ENCODE assay signal across 10 cellular contexts in genomic region chr7:131895541-131896173, GRCh38.
DNase-seq lines count a peak whose midpoint lies in the region; ATAC-seq and TF ChIP-seq lines count a peak whose summit lies in the region.
"Had no signal": no experiment of that assay in that cellular context is flagged by ENCODE, and none has a peak within 500 bp of the region (broad histone marks: within the 10 kb centered on the region; RNA-seq: fewer than 3 reads in every experiment).

No MANE protein-coding gene starts in this region.

- DNase-seq in H4 (ENCODE audit: low spot score) (peak; percentile 98), Panc1 (ENCODE audit: low read depth, low spot score) (peak; percentile 7), epithelial cell of esophagus (ENCODE audit: low read depth) (peak; percentile 62), putamen (ENCODE audit: low spot score) (peak; percentile 68), SIG-M5 (lab: John Stamatoyannopoulos, UW) (no peak), posterior cingulate gyrus (no peak), pons (ENCODE audit: low spot score) (no peak), stomach (no peak)
- DNase-seq: naive B cell had no signal

- 82 to 91% (median 88%) methylated on average over 2 of the region's 2 CpGs for WGBS in stomach, 5 donors

- POLR2A ChIA-PET in Panc1 (lab: Charles Lee), result interaction anchor here (0.7 kb wide), 1 partner anchor 295 kb away, joined by 5 read pairs; no protein-coding TSS in a partner anchor

- TF ChIP-seq CTCF in Panc1 (IDR thresholded peaks at IDR 0.05) (no peak), epithelial cell of esophagus (IDR thresholded peaks at IDR 0.05; ENCODE audit: insufficient read depth, low read depth, low read length, missing control alignments) (no peak), stomach (IDR thresholded peaks at IDR 0.05) (no peak)

- H3K27me3 ChIP-seq in Panc1 (ENCODE audit: control insufficient read depth, insufficient read depth, low read length), result no peaks in the 10 kb centered on the region
- H3K27me3 ChIP-seq in stomach, result no peaks in the 10 kb centered on the region

- peak; percentile 58 for ATAC-seq in Panc1

- H3K4me3 ChIP-seq in Panc1 (ENCODE audit: low read depth in 2 of 2, low read length in 2 of 2) (no peak overlapping the region), epithelial cell of esophagus (ENCODE audit: low read length) (no peak overlapping the region), stomach (no peak overlapping the region)

- no peaks in the 10 kb centered on the region for H3K4me1 ChIP-seq in Panc1 (ENCODE audit: control insufficient read depth, insufficient read depth, low read length)
- no peaks in the 10 kb centered on the region for H3K4me1 ChIP-seq in stomach

- H3K36me3 ChIP-seq in Panc1 (ENCODE audit: control insufficient read depth, insufficient read depth, low read length) (no peaks in the 10 kb centered on the region), stomach (no peaks in the 10 kb centered on the region)

- no TSS peak for BruUV-seq in Panc1 (replicated peaks; lab: Mats Ljungman, UMichigan)

- TF ChIP-seq EP300 in stomach (IDR thresholded peaks at IDR 0.05), result no peak

- TF ChIP-seq POLR2A in stomach (IDR thresholded peaks at IDR 0.05), result no peak

- CTCF ChIA-PET in Panc1 (lab: Charles Lee), result no interaction called here

- H3K27ac ChIP-seq in Panc1 (ENCODE audit: low read length) (no peak overlapping the region), stomach (no peak overlapping the region)
- H3K27ac ChIP-seq: VCaP had no signal

- intact Hi-C loops in Panc1 (cut with micrococcal nuclease; ENCODE audit: unreplicated experiment), result no loop called here
- intact Hi-C loops in posterior cingulate gyrus (cut with DNase I), result no loop called here
- intact Hi-C loops in stomach (cut with DNase I; ENCODE audit: low total_unique reads), result no loop called here

- in situ Hi-C loops in Panc1 (cut with HindIII; ENCODE audit: low pct_unique_long_range_greater_than_20kb, low sequenced_read_pairs), result no loop called here

- H3K9me3 ChIP-seq in Panc1 (ENCODE audit: control insufficient read depth, insufficient read depth, low read depth, low read length), result no peaks in the 10 kb centered on the region
- no peaks in the 10 kb centered on the region for H3K9me3 ChIP-seq in stomach

Comparison
In these comparisons a context has a peak if more than half of its experiments do, and no peak if none do; other contexts are left out.
1. DNase-seq: peak in H4 (single experiment), Panc1 (single experiment), epithelial cell of esophagus (single experiment) and putamen (single experiment); none in SIG-M5 (single experiment), posterior cingulate gyrus (0 of 10), pons (single experiment) and stomach (single experiment).